ENCODE assay signal across 14 cellular contexts in genomic region chr2:106551466-106552130, GRCh38.
DNase-seq lines count a peak whose midpoint lies in the region; ATAC-seq and TF ChIP-seq lines count a peak whose summit lies in the region.
"Had no signal": no experiment of that assay in that cellular context is flagged by ENCODE, and none has a peak within 500 bp of the region (broad histone marks: within the 10 kb centered on the region; RNA-seq: fewer than 3 reads in every experiment).

No MANE protein-coding gene starts in this region.

- H3K9me3 ChIP-seq in mucosa of descending colon = no peaks in the 10 kb centered on the region
- H3K9me3 ChIP-seq: HAP-1 had no signal

- H3K4me3 ChIP-seq in mucosa of descending colon = no peak overlapping the region
- H3K4me3 ChIP-seq: GM12878, HAP-1 had no signal

- H3K36me3 ChIP-seq in mucosa of descending colon (ENCODE audit: low read depth) = no peaks in the 10 kb centered on the region
- H3K36me3 ChIP-seq: HAP-1 had no signal

- intact Hi-C loops in dendritic cell treated with granulocyte-macrophage colony-stimulating factor and Interleukin-4, amounts not matched to agents 40 ng/mL and 50 ng/mL, for 4 days (cut with micrococcal nuclease) = no loop called here
- intact Hi-C loops in mucosa of descending colon (cut with DNase I, micrococcal nuclease) = no loop called here

- H3K27ac ChIP-seq in C4-2B = peak overlapping the region; percentile 46

- ATAC-seq in mucosa of descending colon (peak; percentile 54), GM19455 (IDR thresholded peaks at IDR 0.05; ENCODE audit: unreplicated experiment) (no peak), GM18873 (IDR thresholded peaks at IDR 0.05; ENCODE audit: low FRiP score, unreplicated experiment) (no peak), GM19324 (IDR thresholded peaks at IDR 0.05; ENCODE audit: low FRiP score, unreplicated experiment) (no peak)
- ATAC-seq: GM12878 had no signal

- DNase-seq in mucosa of descending colon = no peak
- DNase-seq in progenitor cell of endocrine pancreas (ENCODE audit: low spot score, unreplicated experiment) = no peak
- DNase-seq in NCI-H1417 treated with DMSO at 0.1 percent for 48 hours (lab: John Stamatoyannopoulos, UW) = no peak
- DNase-seq: C1 segment of cervical spinal cord; CD4-positive, alpha-beta memory T cell; DMS79 had no signal

- peak overlapping the region; percentile 39 for H3K27ac Mint-ChIP-seq in dendritic cell treated with granulocyte-macrophage colony-stimulating factor and Interleukin-4, amounts not matched to agents 40 ng/mL and 50 ng/mL, for 4 days
- peak overlapping the region; percentile 53 for H3K27ac Mint-ChIP-seq in progenitor cell of endocrine pancreas
- H3K27ac Mint-ChIP-seq: B cell; CD4-positive, alpha-beta memory T cell had no signal

- H3K4me3 Mint-ChIP-seq in dendritic cell treated with granulocyte-macrophage colony-stimulating factor and Interleukin-4, amounts not matched to agents 40 ng/mL and 50 ng/mL, for 4 days = no peak overlapping the region
- H3K4me3 Mint-ChIP-seq in progenitor cell of endocrine pancreas (ENCODE audit: low read depth) = no peak overlapping the region
- H3K4me3 Mint-ChIP-seq: B cell; CD4-positive, alpha-beta memory T cell had no signal

- H3K9me3 Mint-ChIP-seq in dendritic cell treated with granulocyte-macrophage colony-stimulating factor and Interleukin-4, amounts not matched to agents 40 ng/mL and 50 ng/mL, for 4 days = no peaks in the 10 kb centered on the region
- H3K9me3 Mint-ChIP-seq in progenitor cell of endocrine pancreas (ENCODE audit: low read depth) = peaks cover 6% of the 10 kb centered on the region

- H3K27me3 Mint-ChIP-seq in dendritic cell treated with granulocyte-macrophage colony-stimulating factor and Interleukin-4, amounts not matched to agents 40 ng/mL and 50 ng/mL, for 4 days = peaks cover 1% of the 10 kb centered on the region
- H3K27me3 Mint-ChIP-seq in progenitor cell of endocrine pancreas = no peaks in the 10 kb centered on the region

- TF ChIP-seq CTCF in C4-2B (conservative IDR thresholded peaks at IDR 0.05) (no peak), mucosa of descending colon (IDR thresholded peaks at IDR 0.05) (no peak), progenitor cell of endocrine pancreas (IDR thresholded peaks at IDR 0.05; ENCODE audit: unreplicated experiment) (no peak)

- H3K36me3 Mint-ChIP-seq in dendritic cell treated with granulocyte-macrophage colony-stimulating factor and Interleukin-4, amounts not matched to agents 40 ng/mL and 50 ng/mL, for 4 days (ENCODE audit: low read depth) = no peaks in the 10 kb centered on the region
- no peaks in the 10 kb centered on the region for H3K36me3 Mint-ChIP-seq in progenitor cell of endocrine pancreas (ENCODE audit: insufficient read depth)
- H3K36me3 Mint-ChIP-seq: CD4-positive, alpha-beta memory T cell had no signal

- peaks cover 1% of the 10 kb centered on the region for H3K4me1 ChIP-seq in mucosa of descending colon (ENCODE audit: low read depth)
- H3K4me1 ChIP-seq: HAP-1 had no signal

- peaks cover 38% of the 10 kb centered on the region for H3K4me1 Mint-ChIP-seq in dendritic cell treated with granulocyte-macrophage colony-stimulating factor and Interleukin-4, amounts not matched to agents 40 ng/mL and 50 ng/mL, for 4 days (ENCODE audit: low read depth)
- peaks cover 9% of the 10 kb centered on the region for H3K4me1 Mint-ChIP-seq in progenitor cell of endocrine pancreas (ENCODE audit: low read depth)
- H3K4me1 Mint-ChIP-seq: B cell; CD4-positive, alpha-beta memory T cell had no signal
